ENCODE assay signal across 1 cellular context in the genomic region with DNA sequence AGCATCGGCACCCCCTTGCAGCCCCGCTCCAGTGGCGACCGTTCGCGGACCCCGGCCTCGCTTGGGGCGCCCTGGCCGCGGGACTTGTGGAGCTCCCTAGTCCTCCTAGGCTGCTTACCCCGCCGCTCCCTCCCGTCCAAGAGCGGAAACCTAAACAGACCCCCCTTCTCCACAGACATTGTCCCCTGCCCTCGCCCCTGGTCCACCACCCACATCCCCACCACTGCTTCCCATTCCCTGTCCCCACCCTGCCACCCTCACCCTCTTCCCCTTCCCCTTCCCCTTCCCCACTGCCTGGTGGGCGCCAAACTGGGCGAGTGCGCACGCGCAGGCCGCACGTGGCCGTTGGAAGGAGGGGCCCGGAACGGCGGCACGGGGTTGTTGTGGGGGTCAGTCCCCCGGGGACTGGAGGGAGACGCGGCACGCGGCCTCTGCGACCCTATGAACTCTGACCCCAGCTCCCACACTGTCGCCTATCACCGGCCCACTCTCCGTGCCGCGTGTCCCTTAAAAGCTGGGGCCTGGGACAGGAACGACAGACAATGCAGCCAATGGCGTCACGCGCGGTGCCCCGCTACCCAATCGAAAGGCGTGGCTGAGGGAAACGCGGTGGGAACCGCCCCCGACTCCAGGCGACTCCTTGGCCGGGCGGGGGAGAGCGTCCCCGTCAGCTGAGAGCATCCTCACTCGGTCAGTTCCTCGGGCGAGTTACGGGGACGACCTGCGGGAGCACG.
TF ChIP-seq lines count a peak whose summit lies in the region.

TSS of gene SNX32 (plus strand) at position 667 of the 734 bp plus-strand sequence. CDS start 103 bp downstream, outside the sequence.

TF ChIP-seq in SK-N-SH, 30 proteins besides CTCF, POLR2A, EP300 and RAD21 (continued from another document):
- TF ChIP-seq MEF2A (IDR thresholded peaks at IDR 0.05; ENCODE audit: borderline replicate concordance, low read depth) (no peak), MXI1 (IDR thresholded peaks at IDR 0.05; ENCODE audit: low read depth, low read length) (peak; percentile 94), FOSL2 (IDR thresholded peaks at IDR 0.05; ENCODE audit: borderline replicate concordance, low read depth) (no peak), CHD2 (IDR thresholded peaks at IDR 0.05; ENCODE audit: low read length, partially characterized antibody) (no peak), ZBTB33 (IDR thresholded peaks at IDR 0.05; ENCODE audit: borderline replicate concordance, low read depth) (no peak), FOXM1 (IDR thresholded peaks at IDR 0.05; ENCODE audit: low read depth) (no peak), TEAD4 (IDR thresholded peaks at IDR 0.05; ENCODE audit: borderline replicate concordance, insufficient read depth) (no peak), FOXJ3 (CRISPR knock-in tag; IDR thresholded peaks at IDR 0.05) (no peak), MAX (IDR thresholded peaks at IDR 0.05; ENCODE audit: low read depth) (peak; percentile 93), GABPA (IDR thresholded peaks at IDR 0.05; ENCODE audit: low read depth) (no peak), RFX5 (IDR thresholded peaks at IDR 0.05; ENCODE audit: low read length) (no peak), REST (IDR thresholded peaks at IDR 0.05; ENCODE audit: low read depth, low read length) (no peak), TCF12 (IDR thresholded peaks at IDR 0.05) (no peak), YY1 (IDR thresholded peaks at IDR 0.05; ENCODE audit: low read depth) (no peak), ELF1 (IDR thresholded peaks at IDR 0.05) (no peak), POLR2AphosphoS5 (IDR thresholded peaks at IDR 0.05; ENCODE audit: low read depth, low read length) (no peak; the same call in 1 of the 2 replicates), SMC3 (IDR thresholded peaks at IDR 0.05; ENCODE audit: low read depth, low read length) (no peak), JUND (IDR thresholded peaks at IDR 0.05) (no peak), TAF1 (IDR thresholded peaks at IDR 0.05; ENCODE audit: borderline replicate concordance, low read depth, low read length) (peak; percentile 23; the same call in 1 of the 2 replicates)
- TF ChIP-seq, protein P1, sequence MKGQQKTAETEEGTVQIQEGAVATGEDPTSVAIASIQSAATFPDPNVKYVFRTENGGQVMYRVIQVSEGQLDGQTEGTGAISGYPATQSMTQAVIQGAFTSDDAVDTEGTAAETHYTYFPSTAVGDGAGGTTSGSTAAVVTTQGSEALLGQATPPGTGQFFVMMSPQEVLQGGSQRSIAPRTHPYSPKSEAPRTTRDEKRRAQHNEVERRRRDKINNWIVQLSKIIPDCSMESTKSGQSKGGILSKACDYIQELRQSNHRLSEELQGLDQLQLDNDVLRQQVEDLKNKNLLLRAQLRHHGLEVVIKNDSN (IDR thresholded peaks at IDR 0.05; ENCODE audit: borderline replicate concordance, low read depth) = peak; percentile 84
